Comparison of ENCODE assay signal across 8 cellular contexts in the genomic region with DNA sequence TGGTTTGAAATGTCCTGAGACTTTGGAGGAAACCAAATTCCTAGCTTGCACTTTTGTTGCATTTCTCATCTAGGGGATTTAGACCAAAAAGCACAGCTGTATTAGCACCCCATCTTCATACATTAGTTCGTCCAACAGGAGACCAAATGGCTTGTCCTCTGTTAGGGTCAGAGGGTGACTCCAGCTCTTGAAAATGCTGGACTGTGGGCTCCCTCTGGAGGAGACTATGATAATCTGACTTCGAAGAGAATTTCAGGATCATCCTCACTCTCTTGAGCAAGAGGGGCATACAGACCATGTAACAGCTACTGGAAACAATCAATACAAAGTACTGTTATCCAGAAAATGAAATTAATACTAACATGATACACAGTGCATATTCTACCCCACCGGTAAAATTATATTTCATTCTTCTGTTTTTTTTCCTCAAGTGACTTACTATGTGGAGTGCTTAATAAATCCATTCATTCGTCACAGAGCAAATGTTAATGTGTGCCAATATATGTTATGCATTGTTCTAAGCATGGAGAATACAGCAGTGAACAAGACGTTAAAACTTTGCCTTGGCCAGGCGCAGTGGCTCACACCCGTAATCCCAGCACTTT.
DNase-seq lines count a peak whose midpoint lies in the region; ATAC-seq, FAIRE-seq and TF ChIP-seq lines count a peak whose summit lies in the region.

No MANE protein-coding gene starts in this region.

- peak; percentile 66 to 72 (median 68) for ATAC-seq in T-cell (replicated peaks in 1 of 4)

- dilution Hi-C loops in keratinocyte (cut with MboI; ENCODE audit: extremely low pct_ligation_motif_present, low sequenced_read_pairs): no loop called here

- no peak overlapping the region for H3K27ac Mint-ChIP-seq in T-cell

- peaks cover 0 to 3% (median 0%) of the 10 kb centered on the region in 3 donors for H3K9me3 Mint-ChIP-seq in T-cell

- no peaks in the 10 kb centered on the region for H3K4me1 ChIP-seq in keratinocyte (ENCODE audit: control insufficient read depth, extremely low read depth, insufficient read depth, low read length)

- H3K4me3 Mint-ChIP-seq in T-cell: no peak overlapping the region

- H3K4me3 ChIP-seq in keratinocyte (ENCODE audit: control insufficient read depth in 2 of 3, extremely low read depth in 1 of 3, insufficient read depth in 2 of 3, low read depth in 1 of 3, low read length in 3 of 3): no peak overlapping the region

- TF ChIP-seq CTCF in keratinocyte (optimal IDR thresholded peaks at IDR 0.05 in 1 of 3, IDR thresholded peaks at IDR 0.05 in 1 of 3, conservative IDR thresholded peaks at IDR 0.05 in 1 of 3; ENCODE audit: extremely low read depth in 1 of 3, insufficient read depth in 2 of 3, low read length in 3 of 3): peak; percentile 59 to 75 (median 73)

- FAIRE-seq in keratinocyte (lab: Jason Lieb, UNC): peak; percentile 55

- H3K36me3 Mint-ChIP-seq in T-cell: no peaks in the 10 kb centered on the region

- H3K79me2 ChIP-seq in keratinocyte (ENCODE audit: control insufficient read depth, insufficient read depth, low read length): no peaks in the 10 kb centered on the region

- CTCF ChIA-PET in T-cell (lab: Charles Lee): interaction anchor here (0.6 to 2.0 kb wide), 11 partner anchors 15 to 866 kb away, joined by 3 to 19 read pairs (median 3); a partner anchor contains a TSS

- no peak overlapping the region for H3K9ac ChIP-seq in keratinocyte (ENCODE audit: control insufficient read depth, extremely low read depth, insufficient read depth, low read length)

- DNase-seq in activated T-cell treated with anti-CD3 and anti-CD28 coated beads for 1 hour (ENCODE audit: low read depth) (peak; percentile 11), MV-4-11 (lab: John Stamatoyannopoulos, UW) (peak; percentile 68), T-cell (peak in 24 of 34 experiments; percentile 3 to 40 (median 18)), caudate nucleus (lab: John Stamatoyannopoulos, UW) (peak in 38 of 61 donors; percentile 1 to 65 (median 16)), keratinocyte (ENCODE audit: low read depth, low spot score) (peak; percentile 40), cortex of kidney (lab: John Stamatoyannopoulos, UW) (no peak)
- no peak for DNase-seq in activated T-cell treated with anti-CD3 and anti-CD28 coated beads, Interleukin-2, amount 50 U/mL, for 1 hour
- DNase-seq in stimulated activated CD4-positive, alpha-beta T cell treated with anti-CD3 and anti-CD28 coated beads, Interleukin-2, amount 100 ng/mL, for 24 hours: peak; percentile 13 to 41

- no peaks in the 10 kb centered on the region for H3K36me3 ChIP-seq in keratinocyte (ENCODE audit: control insufficient read depth in 2 of 2, extremely low read depth in 1 of 2, insufficient read depth in 2 of 2, low read length in 2 of 2)

- no peak overlapping the region for H3K27ac ChIP-seq in caudate nucleus (ENCODE audit: low read depth, low read length)
- H3K27ac ChIP-seq in keratinocyte (ENCODE audit: control insufficient read depth, insufficient read depth, low read length): no peak overlapping the region

- H3K27me3 Mint-ChIP-seq in T-cell: peaks cover 0 to 8% of the 10 kb centered on the region in 2 donors

- no peaks in the 10 kb centered on the region for H3K27me3 ChIP-seq in keratinocyte (ENCODE audit: control insufficient read depth, extremely low read depth, insufficient read depth, low read length)

- H3K9me1 ChIP-seq in keratinocyte (ENCODE audit: control insufficient read depth, extremely low read depth, insufficient read depth, low read length): no peaks in the 10 kb centered on the region

- no peaks in the 10 kb centered on the region for H4K20me1 ChIP-seq in keratinocyte (ENCODE audit: control insufficient read depth, extremely low read depth, insufficient read depth, low read length)

- POLR2A ChIA-PET in T-cell (lab: Charles Lee): interaction anchor here (0.6 to 1.4 kb wide), 3 partner anchors 63 to 321 kb away, joined by 4 to 6 read pairs (median 4); no protein-coding TSS in a partner anchor

- no peaks in the 10 kb centered on the region for H3K4me1 Mint-ChIP-seq in T-cell

- no peak overlapping the region for H3K4me2 ChIP-seq in keratinocyte (ENCODE audit: control insufficient read depth, extremely low read depth, insufficient read depth, low read depth, low read length)

- no peak overlapping the region for H2AFZ ChIP-seq in keratinocyte (ENCODE audit: control insufficient read depth, low read length)

- no peaks in the 10 kb centered on the region for H3K9me3 ChIP-seq in keratinocyte (ENCODE audit: control insufficient read depth, low read depth, low read length)

Comparison
In these comparisons a context has a peak if more than half of its experiments do, and no peak if none do; other contexts are left out.
1. DNase-seq: peak in activated T-cell treated with anti-CD3 and anti-CD28 coated beads for 1 hour (single experiment), MV-4-11 (single experiment), T-cell (24 of 34), caudate nucleus (38 of 61), keratinocyte (single experiment) and stimulated activated CD4-positive, alpha-beta T cell treated with anti-CD3 and anti-CD28 coated beads, Interleukin-2, amount 100 ng/mL, for 24 hours (2 of 2); none in activated T-cell treated with anti-CD3 and anti-CD28 coated beads, Interleukin-2, amount 50 U/mL, for 1 hour (single experiment) and cortex of kidney (single experiment).